Comparison of ENCODE assay signal across 19 cellular contexts in the genomic region with DNA sequence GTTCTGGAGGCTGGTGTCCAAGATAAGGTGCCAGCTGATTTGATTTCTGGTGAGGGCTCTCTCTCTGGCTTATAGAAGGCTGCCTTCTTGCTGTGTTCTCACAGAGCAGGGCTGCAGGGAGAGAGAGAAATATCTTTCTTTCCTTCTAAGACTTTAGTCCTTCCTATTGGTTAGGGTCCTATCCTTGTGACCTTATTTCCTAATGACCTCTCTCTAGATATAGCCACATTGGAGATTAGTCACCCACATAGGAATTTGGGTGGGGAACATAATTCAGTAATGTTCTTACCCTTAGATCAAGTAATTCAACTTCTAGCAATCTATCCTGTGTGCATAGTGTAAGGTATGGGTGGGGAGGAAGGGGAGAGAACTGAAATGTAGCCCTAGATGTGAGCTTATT. TPM values are rescaled to one million over a fixed set of nuclear protein-coding genes. Genes with fewer than 3 reads are reported as not detected.
DNase-seq lines count a peak whose midpoint lies in the region; ATAC-seq and FAIRE-seq lines count a peak whose summit lies in the region.
"Had no signal": no experiment of that assay in that cellular context is flagged by ENCODE, and none has a peak within 500 bp of the region (broad histone marks: within the 10 kb centered on the region; RNA-seq: fewer than 3 reads in every experiment).

No MANE protein-coding gene starts in this region.

- no peak overlapping the region for H3K27ac Mint-ChIP-seq in activated T-cell treated with anti-CD3 and anti-CD28 coated beads, Interleukin-2, amount 50 U/mL, for 24 hours
- H3K27ac Mint-ChIP-seq: B cell; CD4-positive, alpha-beta memory T cell; IgD-negative memory B cell had no signal

- no peaks in the 10 kb centered on the region for H3K4me1 Mint-ChIP-seq in activated T-cell treated with anti-CD3 and anti-CD28 coated beads, Interleukin-2, amount 50 U/mL, for 24 hours (ENCODE audit: low read depth)
- H3K4me1 Mint-ChIP-seq: B cell; CD4-positive, alpha-beta memory T cell had no signal

- DNase-seq in HS-27A (ENCODE audit: low read depth) (peak; percentile 22), SW480 (ENCODE audit: low spot score) (peak; percentile 9), mesendoderm (peak; percentile 40), urothelium cell line (ENCODE audit: low spot score) (peak; percentile 52), NOMO-1 treated with dmso at 0.1 percent for 144 hours (lab: John Stamatoyannopoulos, UW; ENCODE audit: unreplicated experiment) (no peak)
- no peak for DNase-seq in activated T-cell treated with anti-CD3 and anti-CD28 coated beads, Interleukin-2, amount 50 U/mL, for 24 hours
- DNase-seq: CD4-positive, alpha-beta memory T cell; DMS79 treated with DMSO at 0.1 percent for 48 hours; MV-4-11; NCI-H1436 treated with DMSO at 0.1 percent for 48 hours; NCI-H2081 treated with DMSO at 0.1 percent for 48 hours; NCI-H226; NCI-H526 treated with DMSO at 0.1 percent for 48 hours; OCI-M1 had no signal

- no peak overlapping the region for H3K4ac ChIP-seq in mesendoderm (ENCODE audit: low read depth, low read length)

- no peak for ATAC-seq in GM19023 (IDR thresholded peaks at IDR 0.05; ENCODE audit: unreplicated experiment)

- no peak overlapping the region for H3K4me3 Mint-ChIP-seq in activated T-cell treated with anti-CD3 and anti-CD28 coated beads, Interleukin-2, amount 50 U/mL, for 24 hours
- H3K4me3 Mint-ChIP-seq: B cell; CD4-positive, alpha-beta memory T cell; IgD-negative memory B cell had no signal

- H3K27me3 ChIP-seq in mesendoderm (ENCODE audit: insufficient read depth, low read length, poor library complexity) = no peaks in the 10 kb centered on the region

- no peak overlapping the region for H2BK15ac ChIP-seq in mesendoderm (replicated peaks; ENCODE audit: low read depth)

- no peak overlapping the region for H2BK120ac ChIP-seq in mesendoderm (ENCODE audit: low read depth, low read length)

- H3K4me3 ChIP-seq in mesendoderm (ENCODE audit: low read length) = no peak overlapping the region
- H3K4me3 ChIP-seq: SK-N-MC had no signal

- H3K79me2 ChIP-seq in mesendoderm (ENCODE audit: control insufficient read depth, insufficient read depth, low read length) = no peaks in the 10 kb centered on the region

- no peak overlapping the region for H3K18ac ChIP-seq in mesendoderm (ENCODE audit: low read length)

- H2BK5ac ChIP-seq in mesendoderm (ENCODE audit: low read length) = no peak overlapping the region

- H3K4me1 ChIP-seq in mesendoderm (ENCODE audit: control insufficient read depth, low read depth, low read length) = no peaks in the 10 kb centered on the region

- peak; percentile 68 for FAIRE-seq in urothelium cell line (lab: Jason Lieb, UNC)
- FAIRE-seq: H1 had no signal

- H2AK5ac ChIP-seq in mesendoderm (ENCODE audit: low read length) = no peak overlapping the region

- no peaks in the 10 kb centered on the region for H3K36me3 ChIP-seq in mesendoderm (ENCODE audit: control insufficient read depth, insufficient read depth, low read length)

- H4K5ac ChIP-seq in mesendoderm (ENCODE audit: low read length) = no peak overlapping the region

- peaks cover 22% of the 10 kb centered on the region for H3K27me3 Mint-ChIP-seq in activated T-cell treated with anti-CD3 and anti-CD28 coated beads, Interleukin-2, amount 50 U/mL, for 24 hours

- no peak overlapping the region for H3K23ac ChIP-seq in mesendoderm (ENCODE audit: low read length)

- no peak overlapping the region for H3K27ac ChIP-seq in mesendoderm (ENCODE audit: low read depth, low read length)
- H3K27ac ChIP-seq: SK-N-MC had no signal

- no peak overlapping the region for H3K56ac ChIP-seq in mesendoderm (ENCODE audit: low read length)

- H3K36me3 Mint-ChIP-seq in activated T-cell treated with anti-CD3 and anti-CD28 coated beads, Interleukin-2, amount 50 U/mL, for 24 hours (ENCODE audit: low read depth) = no peaks in the 10 kb centered on the region
- H3K36me3 Mint-ChIP-seq: CD4-positive, alpha-beta memory T cell; IgD-negative memory B cell had no signal

- H3K4me2 ChIP-seq in mesendoderm (ENCODE audit: low read length) = no peak overlapping the region

- no peak overlapping the region for H3K9ac ChIP-seq in mesendoderm (ENCODE audit: low read length)

- no peak overlapping the region for H4K8ac ChIP-seq in mesendoderm (ENCODE audit: low read depth, low read length)

- no peaks in the 10 kb centered on the region for H3K9me3 Mint-ChIP-seq in activated T-cell treated with anti-CD3 and anti-CD28 coated beads, Interleukin-2, amount 50 U/mL, for 24 hours
- H3K9me3 Mint-ChIP-seq: IgD-negative memory B cell had no signal

- H3K79me1 ChIP-seq in mesendoderm (ENCODE audit: low read length) = no peaks in the 10 kb centered on the region

RNA-seq across cellular contexts. Expression of a gene that starts 18.0 kb away (rescaled TPM):
- 0.74 TPM for polyA plus RNA-seq in mesendoderm (2013, experiment 1 of 2)
- polyA plus RNA-seq in mesendoderm (2013, experiment 2 of 2) = 0.70 TPM

Comparison
In these comparisons a context has a peak if more than half of its experiments do, and no peak if none do; other contexts are left out.
1. DNase-seq: peak in HS-27A (single experiment), SW480 (single experiment), mesendoderm (single experiment) and urothelium cell line (single experiment); none in activated T-cell treated with anti-CD3 and anti-CD28 coated beads, Interleukin-2, amount 50 U/mL, for 24 hours (single experiment) and NOMO-1 treated with dmso at 0.1 percent for 144 hours (single experiment).